In the genomic region with DNA sequence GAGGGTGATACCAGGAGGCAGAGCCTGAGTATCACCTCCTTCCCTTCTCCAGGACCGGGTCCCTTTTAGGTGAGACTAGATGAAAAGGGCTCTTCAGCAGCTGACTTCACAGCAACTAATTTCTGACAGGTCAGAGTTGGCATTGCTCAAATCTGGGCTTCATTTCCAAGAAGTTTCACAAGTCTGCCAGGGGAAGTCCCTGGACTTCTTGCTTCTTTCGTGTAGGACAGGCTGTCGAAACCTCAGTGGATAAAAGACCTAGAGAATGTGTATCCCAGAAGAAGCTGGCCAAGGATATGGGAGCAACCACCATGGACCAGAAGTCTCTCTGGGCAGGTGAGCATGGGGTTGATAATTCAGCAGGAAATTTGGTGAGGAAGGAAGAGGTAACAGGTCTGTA, we compare ENCODE assay signal across 11 cellular contexts. TPM values are rescaled to one million over a fixed set of nuclear protein-coding genes. Genes with fewer than 3 reads are reported as not detected.
DNase-seq lines count a peak whose midpoint lies in the region; ATAC-seq and FAIRE-seq lines count a peak whose summit lies in the region.
"Had no signal": no experiment of that assay in that cellular context is flagged by ENCODE, and none has a peak within 500 bp of the region (broad histone marks: within the 10 kb centered on the region; RNA-seq: fewer than 3 reads in every experiment).

Gene CHI3L2 (plus strand): TSS at position 280 of the 400 bp plus-strand sequence. CDS start 17 bp downstream, at position 297.

- H3K4me3 ChIP-seq in HUES48 (ENCODE audit: low read depth, low read length): no peak within 1 kb of the TSS
- peak within 1 kb of the TSS; percentile 74 for H3K4me3 ChIP-seq in adipocyte (ENCODE audit: low read length)
- no peak within 1 kb of the TSS for H3K4me3 ChIP-seq in skin epidermis
- H3K4me3 ChIP-seq: cardiac muscle cell had no signal

- H3K36me3 ChIP-seq in HUES48 (ENCODE audit: control insufficient read depth, insufficient read depth, low read length): no peaks in the 10 kb centered on the region
- H3K36me3 ChIP-seq in adipocyte (ENCODE audit: control insufficient read depth, insufficient read depth, low read length, severe bottlenecking): no peaks in the 10 kb centered on the region
- H3K36me3 ChIP-seq: cardiac muscle cell had no signal

- ATAC-seq in left cardiac atrium (peak; percentile 60 to 67), GM18520 (IDR thresholded peaks at IDR 0.05; ENCODE audit: unreplicated experiment) (no peak)

- H3K9me3 ChIP-seq in HUES48 (ENCODE audit: control insufficient read depth, insufficient read depth, low read length): no peaks in the 10 kb centered on the region
- no peaks in the 10 kb centered on the region for H3K9me3 ChIP-seq in adipocyte (ENCODE audit: control insufficient read depth, low read length)

- peaks cover 3% of the 10 kb centered on the region; the same call in 1 of the 2 replicates for H3K27me3 ChIP-seq in HUES48 (ENCODE audit: control insufficient read depth, insufficient read depth, low read length)
- no peaks in the 10 kb centered on the region for H3K27me3 ChIP-seq in adipocyte (replicated peaks; ENCODE audit: control insufficient read depth, insufficient read depth, low read length)
- H3K27me3 ChIP-seq: cardiac muscle cell had no signal

- FAIRE-seq in frontal cortex (lab: Jason Lieb, UNC): no peak
- FAIRE-seq: islet of Langerhans had no signal

- no peak within 1 kb of the TSS for H3K9ac ChIP-seq in HUES48 (ENCODE audit: low read depth, low read length)
- peak within 1 kb of the TSS; percentile 66 for H3K9ac ChIP-seq in adipocyte (ENCODE audit: low read length)

- H3K4me1 ChIP-seq in HUES48 (ENCODE audit: control insufficient read depth, insufficient read depth, low read length) (peaks cover 16% of the 10 kb centered on the region; the same call in 1 of the 2 replicates), adipocyte (ENCODE audit: control insufficient read depth, insufficient read depth, low read length) (peaks cover 50% of the 10 kb centered on the region)

- intact Hi-C loops in left cardiac atrium (cut with DNase I): loop anchor here in 1 of 2 donors (10.0 kb wide), 1 partner anchor 107 kb away; no protein-coding TSS in a partner anchor

- DNase-seq in adipocyte (ENCODE audit: low read depth) (peak; percentile 73), left cardiac atrium (no peak), frontal cortex (ENCODE audit: low spot score in 2 of 2) (no peak), NCI-H2196 treated with DMSO at 0.1 percent for 48 hours (lab: John Stamatoyannopoulos, UW; ENCODE audit: unreplicated experiment) (no peak), medulla oblongata (ENCODE audit: extremely low spot score) (no peak)
- DNase-seq: GF-D8 had no signal

- H3K27ac ChIP-seq in HUES48 (ENCODE audit: low read depth, low read length) (peak within 1 kb of the TSS; percentile 59), skin epidermis (peak within 1 kb of the TSS in 14 of 21 experiments; percentile 24 to 84 (median 64))
- H3K27ac ChIP-seq: cardiac muscle cell had no signal

RNA-seq across cellular contexts. Expression of gene CHI3L2, which starts in this region (rescaled TPM):
- total RNA-seq in left cardiac atrium (10 to 100 TPM; 11.7 to 36.8 TPM), frontal cortex (0.41 TPM)
- total RNA-seq: cardiac muscle cell had no signal
